2 cellular contexts compared by ENCODE assay signal in the genomic region with DNA sequence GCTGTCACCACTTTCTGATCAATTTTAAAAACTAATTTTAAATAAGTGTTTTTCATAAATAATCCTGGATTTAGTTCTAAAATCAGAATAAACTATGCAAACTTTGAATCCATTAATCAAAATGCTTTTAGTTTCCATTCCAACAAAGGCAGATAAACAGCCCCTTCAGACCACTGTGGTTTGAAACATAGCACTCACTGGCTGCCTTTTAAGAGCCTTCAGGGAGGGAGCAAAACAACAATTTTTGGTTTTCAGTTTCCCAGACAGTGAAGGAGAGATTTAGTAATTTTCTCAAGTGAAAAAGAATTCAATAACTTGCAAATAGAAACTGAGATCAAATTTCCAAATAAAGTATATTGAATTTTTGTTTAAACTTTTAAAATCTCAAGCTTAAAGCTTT.
A peak's percentile ranks its signal among the peaks of the same experiment; 100 is the strongest.
TF ChIP-seq lines count a peak whose summit lies in the region.

No MANE protein-coding gene starts in this region.

TF ChIP-seq in A549, 52 proteins besides CTCF, POLR2A, EP300 and RAD21:
- no peak for TF ChIP-seq ATOH8 (CRISPR knock-in tag; IDR thresholded peaks at IDR 0.05; ENCODE audit: low read depth)
- TF ChIP-seq KDM5A (IDR thresholded peaks at IDR 0.05), result no peak

TF ChIP-seq in HEK293, 187 proteins besides CTCF, POLR2A, EP300 and RAD21:
- TF ChIP-seq ZNF704 (tag by site-specific recombination; IDR thresholded peaks at IDR 0.05), result no peak
- TF ChIP-seq, protein P1, sequence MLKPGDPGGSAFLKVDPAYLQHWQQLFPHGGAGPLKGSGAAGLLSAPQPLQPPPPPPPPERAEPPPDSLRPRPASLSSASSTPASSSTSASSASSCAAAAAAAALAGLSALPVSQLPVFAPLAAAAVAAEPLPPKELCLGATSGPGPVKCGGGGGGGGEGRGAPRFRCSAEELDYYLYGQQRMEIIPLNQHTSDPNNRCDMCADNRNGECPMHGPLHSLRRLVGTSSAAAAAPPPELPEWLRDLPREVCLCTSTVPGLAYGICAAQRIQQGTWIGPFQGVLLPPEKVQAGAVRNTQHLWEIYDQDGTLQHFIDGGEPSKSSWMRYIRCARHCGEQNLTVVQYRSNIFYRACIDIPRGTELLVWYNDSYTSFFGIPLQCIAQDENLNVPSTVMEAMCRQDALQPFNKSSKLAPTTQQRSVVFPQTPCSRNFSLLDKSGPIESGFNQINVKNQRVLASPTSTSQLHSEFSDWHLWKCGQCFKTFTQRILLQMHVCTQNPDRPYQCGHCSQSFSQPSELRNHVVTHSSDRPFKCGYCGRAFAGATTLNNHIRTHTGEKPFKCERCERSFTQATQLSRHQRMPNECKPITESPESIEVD (tag by site-specific recombination; IDR thresholded peaks at IDR 0.05), result peak; percentile 50
TF ChIP-seq in HEK293: peak in this region for 1.
